8 cellular contexts compared by ENCODE assay signal in genomic region chr17:67245694-67246397, GRCh38. TPM values are rescaled to one million over a fixed set of nuclear protein-coding genes. Genes with fewer than 3 reads are reported as not detected.
DNase-seq lines count a peak whose midpoint lies in the region; ATAC-seq and TF ChIP-seq lines count a peak whose summit lies in the region.

No MANE protein-coding gene starts in this region.

- H3K4me1 Mint-ChIP-seq in CD4-positive, alpha-beta memory T cell, result peaks cover 36 to 53% (median 43%) of the 10 kb centered on the region in 4 donors
- peaks cover 39% of the 10 kb centered on the region for H3K4me1 Mint-ChIP-seq in activated CD8-positive, alpha-beta T cell treated with anti-CD3 and anti-CD28 coated beads for 36 hours (ENCODE audit: low read depth)

- peak overlapping the region; percentile 78 to 98 (median 97) for H3K27ac Mint-ChIP-seq in CD4-positive, alpha-beta memory T cell
- H3K27ac Mint-ChIP-seq in activated CD8-positive, alpha-beta T cell treated with anti-CD3 and anti-CD28 coated beads for 36 hours, result peak overlapping the region; percentile 68

- ATAC-seq in activated CD8-positive, alpha-beta T cell treated with anti-CD3 and anti-CD28 coated beads for 36 hours, result peak; percentile 34
- ATAC-seq in mucosa of descending colon, result peak; percentile 56

- no peaks in the 10 kb centered on the region for H3K27me3 ChIP-seq in CD4-positive, alpha-beta memory T cell (ENCODE audit: insufficient read depth, low read length)
- H3K27me3 ChIP-seq in Karpas-422 (ENCODE audit: low read length) (no peaks in the 10 kb centered on the region), endocrine pancreas (ENCODE audit: control insufficient read depth, insufficient read depth, low read length) (no peaks in the 10 kb centered on the region), thyroid gland (no peaks in the 10 kb centered on the region)

- H3K4me1 ChIP-seq in CD4-positive, alpha-beta memory T cell (ENCODE audit: insufficient read depth, low read length), result peaks cover 56% of the 10 kb centered on the region
- H3K4me1 ChIP-seq in Karpas-422 (ENCODE audit: low read length), result peaks cover 38% of the 10 kb centered on the region
- H3K4me1 ChIP-seq in endocrine pancreas (ENCODE audit: control insufficient read depth, insufficient read depth, low read length), result peaks cover 20% of the 10 kb centered on the region
- peaks cover 13% of the 10 kb centered on the region for H3K4me1 ChIP-seq in mucosa of descending colon (ENCODE audit: low read depth)
- peaks cover 6 to 31% of the 10 kb centered on the region in 2 donors for H3K4me1 ChIP-seq in thyroid gland

- H3K9me3 ChIP-seq in CD4-positive, alpha-beta memory T cell (ENCODE audit: control insufficient read depth in 1 of 2, low read length in 2 of 2), result no peaks in the 10 kb centered on the region
- H3K9me3 ChIP-seq in Karpas-422 (ENCODE audit: low read length), result no peaks in the 10 kb centered on the region
- no peaks in the 10 kb centered on the region for H3K9me3 ChIP-seq in endocrine pancreas (ENCODE audit: control insufficient read depth, low read length)
- no peaks in the 10 kb centered on the region for H3K9me3 ChIP-seq in mucosa of descending colon
- no peaks in the 10 kb centered on the region for H3K9me3 ChIP-seq in thyroid gland

- H3K9ac ChIP-seq in Karpas-422 (ENCODE audit: low read length) (peak overlapping the region; percentile 94), endocrine pancreas (ENCODE audit: control insufficient read depth, insufficient read depth, low read length) (peak overlapping the region; percentile 79)

- no peak for TF ChIP-seq CTCF in activated CD8-positive, alpha-beta T cell treated with anti-CD3 and anti-CD28 coated beads for 36 hours (IDR thresholded peaks at IDR 0.05)
- TF ChIP-seq CTCF in mucosa of descending colon (IDR thresholded peaks at IDR 0.05) (no peak), thyroid gland (IDR thresholded peaks at IDR 0.05) (peak in 2 of 6 experiments; percentile 4 to 24)

- H3K27me3 Mint-ChIP-seq in CD4-positive, alpha-beta memory T cell, result no peaks in the 10 kb centered on the region
- H3K27me3 Mint-ChIP-seq in activated CD8-positive, alpha-beta T cell treated with anti-CD3 and anti-CD28 coated beads for 36 hours, result peaks cover 5% of the 10 kb centered on the region

- H3K9me3 Mint-ChIP-seq in CD4-positive, alpha-beta memory T cell, result no peaks in the 10 kb centered on the region
- H3K9me3 Mint-ChIP-seq in activated CD8-positive, alpha-beta T cell treated with anti-CD3 and anti-CD28 coated beads for 36 hours, result no peaks in the 10 kb centered on the region

- CTCF ChIA-PET in CD4-positive, alpha-beta memory T cell (lab: Charles Lee; ENCODE audit: partially characterized antibody), result interaction anchor here (1.0 to 1.3 kb wide), 3 partner anchors 17 to 43 kb away, joined by 3 to 4 read pairs (median 3); no protein-coding TSS in a partner anchor
- CTCF ChIA-PET in activated CD8-positive, alpha-beta T cell treated with anti-CD3 and anti-CD28 coated beads for 36 hours (lab: Charles Lee), result interaction anchor here (1.1 kb wide), 1 partner anchor 46 kb away, joined by 3 read pairs; no protein-coding TSS in a partner anchor

- no peak for TF ChIP-seq POLR2A in thyroid gland (IDR thresholded peaks at IDR 0.05)

- intact Hi-C loops in CD4-positive, alpha-beta memory T cell (cut with micrococcal nuclease), result loop anchor here (1.0 to 5.0 kb wide), 3 partner anchors 11 to 471 kb away; partner anchors contain the start of gene NOL11
- intact Hi-C loops in activated CD8-positive, alpha-beta T cell treated with anti-CD3 and anti-CD28 coated beads for 36 hours (cut with micrococcal nuclease), result no loop called here
- intact Hi-C loops in mucosa of descending colon (cut with DNase I, micrococcal nuclease) (no loop called here), thyroid gland (cut with DNase I) (no loop called here)

- H3K36me3 ChIP-seq in CD4-positive, alpha-beta memory T cell (ENCODE audit: insufficient read depth, low read length), result peaks cover 5% of the 10 kb centered on the region
- H3K36me3 ChIP-seq in Karpas-422 (ENCODE audit: insufficient read depth, low read length) (peaks cover 10% of the 10 kb centered on the region; the same call in 1 of the 2 replicates), endocrine pancreas (ENCODE audit: control insufficient read depth, insufficient read depth, low read length) (no peaks in the 10 kb centered on the region), mucosa of descending colon (ENCODE audit: low read depth) (no peaks in the 10 kb centered on the region), thyroid gland (peaks cover 0 to 3% of the 10 kb centered on the region in 2 donors)

- H3K9me2 ChIP-seq in Karpas-422 (replicated peaks; ENCODE audit: insufficient read depth, low read length), result no peaks in the 10 kb centered on the region

- peaks cover 5 to 27% of the 10 kb centered on the region in 2 donors for H3K36me3 Mint-ChIP-seq in CD4-positive, alpha-beta memory T cell
- H3K36me3 Mint-ChIP-seq in activated CD8-positive, alpha-beta T cell treated with anti-CD3 and anti-CD28 coated beads for 36 hours (ENCODE audit: low read depth), result peaks cover 15% of the 10 kb centered on the region

- H3K4me3 ChIP-seq in CD4-positive, alpha-beta memory T cell (ENCODE audit: low read length in 2 of 2), result peak overlapping the region; percentile 54 to 78
- H3K4me3 ChIP-seq in Karpas-422 (ENCODE audit: low read length), result peak overlapping the region; percentile 80
- peak overlapping the region; percentile 26 for H3K4me3 ChIP-seq in endocrine pancreas (ENCODE audit: control insufficient read depth, insufficient read depth, low read length)
- peak overlapping the region; percentile 97 for H3K4me3 ChIP-seq in mucosa of descending colon
- H3K4me3 ChIP-seq in thyroid gland (replicated peaks in 1 of 3), result peak overlapping the region; percentile 93 to 97 (median 96)

- peak overlapping the region; percentile 84 for H3K27ac ChIP-seq in CD4-positive, alpha-beta memory T cell (ENCODE audit: low read depth, low read length)
- H3K27ac ChIP-seq in Karpas-422 (ENCODE audit: low read length) (no peak overlapping the region), thyroid gland (peak overlapping the region in 2 of 3 donors; percentile 89 to 91)

- H3K4me2 ChIP-seq in Karpas-422 (ENCODE audit: low read depth, low read length, poor library complexity, severe bottlenecking), result peak overlapping the region; percentile 82

- peak overlapping the region; percentile 86 to 93 (median 89) for H3K4me3 Mint-ChIP-seq in CD4-positive, alpha-beta memory T cell
- peak overlapping the region; percentile 75 for H3K4me3 Mint-ChIP-seq in activated CD8-positive, alpha-beta T cell treated with anti-CD3 and anti-CD28 coated beads for 36 hours

- DNase-seq in CD4-positive, alpha-beta memory T cell, result peak; percentile 32 to 68 (median 45)
- DNase-seq in Karpas-422 (peak; percentile 60), mucosa of descending colon (peak; percentile 45 to 75 (median 72)), thyroid gland (peak; percentile 28 to 34), hippocampal formation (lab: John Stamatoyannopoulos, UW) (no peak), NCI-H2029 (lab: John Stamatoyannopoulos, UW) (no peak)
- DNase-seq in activated CD8-positive, alpha-beta T cell treated with anti-CD3 and anti-CD28 coated beads for 36 hours, result peak; percentile 52

- POLR2A ChIA-PET in CD4-positive, alpha-beta memory T cell (lab: Charles Lee; ENCODE audit: partially characterized antibody), result interaction anchor here (0.8 to 2.0 kb wide), 11 partner anchors 10 to 579 kb away, joined by 3 to 24 read pairs (median 4); partner anchors contain the start of gene BPTF
- POLR2A ChIA-PET in activated CD8-positive, alpha-beta T cell treated with anti-CD3 and anti-CD28 coated beads for 36 hours (lab: Charles Lee), result interaction anchor here (0.7 to 1.4 kb wide), 4 partner anchors 11 to 90 kb away, joined by 3 to 5 read pairs (median 4); no protein-coding TSS in a partner anchor

- H3K79me2 ChIP-seq in Karpas-422 (ENCODE audit: low read length), result peaks cover 39% of the 10 kb centered on the region

- WGBS in thyroid gland, 2 donors, result 3 to 4% methylated on average over 26 to 42 of the region's 75 CpGs

- H2AFZ ChIP-seq in Karpas-422 (ENCODE audit: low read length), result peak overlapping the region; percentile 100

- peaks cover 13% of the 10 kb centered on the region; the same call in 1 of the 2 replicates for H4K20me1 ChIP-seq in Karpas-422 (ENCODE audit: insufficient read depth, low read depth, low read length)

RNA-seq across cellular contexts. Expression of gene HELZ, which starts 0.8 kb away (rescaled TPM):
- 100 to 1,000 TPM; 100 to 104 TPM for total RNA-seq in CD4-positive, alpha-beta memory T cell
- 10 to 100 TPM; 32.0 to 72.3 TPM for polyA plus RNA-seq in CD4-positive, alpha-beta memory T cell
- total RNA-seq in Karpas-422 (2014; rRNA removed; shearing (Covaris generic); ENCODE audit: low replicate concordance), result 54.9 and 77.9 TPM in 2 replicates
- 10 to 100 TPM; 74.4 to 74.9 TPM for total RNA-seq in activated CD8-positive, alpha-beta T cell treated with anti-CD3 and anti-CD28 coated beads for 36 hours
- 10 to 100 TPM; 43.2 to 65.3 (median 43.3) TPM for total RNA-seq in mucosa of descending colon
- 100 to 1,000 TPM in 1 of 4 donors, 10 to 100 TPM in 3; 63.4 to 134 (median 88.2) TPM for total RNA-seq in thyroid gland

Comparison
In these comparisons a context has a peak if more than half of its experiments do, and no peak if none do; other contexts are left out.
1. DNase-seq: peak in CD4-positive, alpha-beta memory T cell (5 of 5), Karpas-422 (single experiment), activated CD8-positive, alpha-beta T cell treated with anti-CD3 and anti-CD28 coated beads for 36 hours (single experiment), mucosa of descending colon (3 of 3) and thyroid gland (2 of 2); none in hippocampal formation (0 of 2) and NCI-H2029 (single experiment).
2. H3K4me3 ChIP-seq: peak in every context shown above with its lines; median percentile 97 in mucosa of descending colon; 96 in thyroid gland; 80 in Karpas-422; 66 in CD4-positive, alpha-beta memory T cell; 26 in endocrine pancreas.